In genomic region chr2:109128048-109128465, GRCh38 we compare ENCODE assay signal across 8 cellular contexts. TPM values are rescaled to one million over a fixed set of nuclear protein-coding genes. Genes with fewer than 3 reads are reported as not detected.
A peak's percentile ranks its signal among the peaks of the same experiment; 100 is the strongest.
DNase-seq lines count a peak whose midpoint lies in the region; ATAC-seq, FAIRE-seq and TF ChIP-seq lines count a peak whose summit lies in the region.

No MANE protein-coding gene starts in this region.

- peak; percentile 89 to 96 for TF ChIP-seq CTCF in endothelial cell of umbilical vein (IDR thresholded peaks at IDR 0.05; ENCODE audit: extremely low read depth in 1 of 2, insufficient read depth in 1 of 2, low read depth in 1 of 2, low read length in 2 of 2)

- H3K9me1 ChIP-seq in endothelial cell of umbilical vein (replicated peaks; ENCODE audit: control insufficient read depth, extremely low read depth, insufficient read depth, low read length), result no peaks in the 10 kb centered on the region

- H3K27ac ChIP-seq in endothelial cell of umbilical vein (ENCODE audit: insufficient read depth, low read depth, low read length) (peak overlapping the region; percentile 75), mesodermal cell (ENCODE audit: low read depth, low read length, severe bottlenecking) (no peak overlapping the region)

- peak overlapping the region; percentile 44 for H3K4me2 ChIP-seq in endothelial cell of umbilical vein (ENCODE audit: insufficient read depth, low read length)

- no peaks in the 10 kb centered on the region for H3K27me3 ChIP-seq in endothelial cell of umbilical vein (ENCODE audit: control insufficient read depth in 2 of 2, insufficient read depth in 2 of 2, low read length in 2 of 2)

- FAIRE-seq in endothelial cell of umbilical vein (lab: Jason Lieb, UNC), result peak; percentile 97

- H3K4me3 ChIP-seq in endothelial cell of umbilical vein (replicated peaks in 1 of 3; ENCODE audit: insufficient read depth in 1 of 3, low read depth in 1 of 3, low read length in 3 of 3) (peak overlapping the region; percentile 62 to 73 (median 69)), mesodermal cell (ENCODE audit: extremely low read depth, insufficient read depth, low read length, poor library complexity, severe bottlenecking) (peak overlapping the region; percentile 59)

- H3K9ac ChIP-seq in ES-I3 (ENCODE audit: low read depth, low read length), result peak overlapping the region; percentile 69
- peak overlapping the region; percentile 72 for H3K9ac ChIP-seq in endothelial cell of umbilical vein (replicated peaks; ENCODE audit: extremely low read depth, insufficient read depth, low read length)

- peak overlapping the region; percentile 84 for H2AFZ ChIP-seq in endothelial cell of umbilical vein (ENCODE audit: low read depth, low read length)

- dilution Hi-C loops in endothelial cell of umbilical vein (cut with MboI; ENCODE audit: extremely low pct_ligation_motif_present, low sequenced_read_pairs), result no loop called here

- H3K79me2 ChIP-seq in endothelial cell of umbilical vein (ENCODE audit: control insufficient read depth, insufficient read depth, low read length), result peaks cover 41% of the 10 kb centered on the region

- intact Hi-C loops in endothelial cell of umbilical vein (cut with micrococcal nuclease), result loop anchor here (1.0 to 2.0 kb wide), 7 partner anchors 85 to 382 kb away; no protein-coding TSS in a partner anchor

- BruUV-seq in endothelial cell of umbilical vein (replicated peaks; lab: Mats Ljungman, UMichigan), result no TSS peak

- no peak for TF ChIP-seq POLR2A in endothelial cell of umbilical vein (IDR thresholded peaks at IDR 0.05; ENCODE audit: low read depth, low read length)

- no peaks in the 10 kb centered on the region for H4K20me1 ChIP-seq in endothelial cell of umbilical vein (replicated peaks; ENCODE audit: control insufficient read depth, extremely low read depth, insufficient read depth, low read length)

- ATAC-seq in HG03460 (IDR thresholded peaks at IDR 0.05; ENCODE audit: unreplicated experiment), result peak; percentile 53
- ATAC-seq in GM21526 (IDR thresholded peaks at IDR 0.05; ENCODE audit: low FRiP score, unreplicated experiment), result no peak

- POLR2A ChIA-PET in endothelial cell of umbilical vein (lab: Charles Lee), result interaction anchor here (1.1 kb wide), 1 partner anchor 354 kb away, joined by 5 read pairs; no protein-coding TSS in a partner anchor

- CTCF ChIA-PET in endothelial cell of umbilical vein (lab: Charles Lee), result interaction anchor here (0.8 to 8.7 kb wide), 10 partner anchors 44 to 386 kb away, joined by 3 to 163 read pairs (median 8); no protein-coding TSS in a partner anchor

- H3K4me1 ChIP-seq in ES-I3 (ENCODE audit: insufficient read depth, low read length) (peaks cover 4% of the 10 kb centered on the region), endothelial cell of umbilical vein (ENCODE audit: control insufficient read depth, extremely low read depth, insufficient read depth, low read length) (peaks cover 12% of the 10 kb centered on the region), mesodermal cell (ENCODE audit: control insufficient read depth, insufficient read depth, low read length, poor library complexity, severe bottlenecking) (peaks cover 23% of the 10 kb centered on the region)

- 0 to 1% methylated on average over 42 to 43 of the region's 46 CpGs for WGBS in mesodermal cell (ENCODE audit: insufficient coverage in 2 of 2), 2 experiments

- H3K36me3 ChIP-seq in ES-I3 (ENCODE audit: insufficient read depth, low read length), result no peaks in the 10 kb centered on the region
- H3K36me3 ChIP-seq in endothelial cell of umbilical vein (ENCODE audit: control insufficient read depth in 2 of 2, extremely low read depth in 1 of 2, insufficient read depth in 2 of 2, low read length in 2 of 2), result no peaks in the 10 kb centered on the region
- no peaks in the 10 kb centered on the region for H3K36me3 ChIP-seq in mesodermal cell (ENCODE audit: control insufficient read depth, insufficient read depth, low read length)

- DNase-seq in NCI-H82 treated with DMSO at 0.1 percent for 48 hours (lab: John Stamatoyannopoulos, UW; ENCODE audit: unreplicated experiment) (peak; percentile 76), endothelial cell of umbilical vein (ENCODE audit: low read depth, low spot score) (peak; percentile 89)
- DNase-seq in activated CD8-positive, alpha-beta memory T cell treated with anti-CD3 and anti-CD28 coated beads, Interleukin-2, amount 50 U/mL, for 48 hours, result peak; percentile 86
- DNase-seq in stimulated activated CD8-positive, alpha-beta memory T cell treated with anti-CD3 and anti-CD28 coated beads, Interleukin-12 subunit alpha, Interleukin-12 subunit beta, amount 100 ng/mL, for 24 hours (ENCODE audit: extremely low read depth), result peak; percentile 31

- H3K9me3 ChIP-seq in ES-I3 (ENCODE audit: control insufficient read depth, insufficient read depth, low read length), result no peaks in the 10 kb centered on the region
- no peaks in the 10 kb centered on the region for H3K9me3 ChIP-seq in endothelial cell of umbilical vein (replicated peaks; ENCODE audit: control insufficient read depth, insufficient read depth, low read length)
- H3K9me3 ChIP-seq in mesodermal cell (ENCODE audit: control insufficient read depth, low read length), result no peaks in the 10 kb centered on the region

TF ChIP-seq in endothelial cell of umbilical vein, 7 proteins besides CTCF, POLR2A, EP300 and RAD21:
- TF ChIP-seq JUN (IDR thresholded peaks at IDR 0.05; ENCODE audit: borderline replicate concordance, insufficient read depth, insufficient read length, low read depth), result no peak
- TF ChIP-seq MYC (IDR thresholded peaks at IDR 0.05; ENCODE audit: low read depth, low read length), result no peak
- TF ChIP-seq GATA2 (IDR thresholded peaks at IDR 0.05; ENCODE audit: insufficient read depth, insufficient read length, low read depth, low read length), result no peak
- no peak for TF ChIP-seq MAX (IDR thresholded peaks at IDR 0.05; ENCODE audit: insufficient read depth, insufficient read length)
- no peak for TF ChIP-seq FOS (IDR thresholded peaks at IDR 0.05; ENCODE audit: borderline replicate concordance, insufficient read depth, low read length)
- TF ChIP-seq EZH2 (IDR thresholded peaks at IDR 0.05; ENCODE audit: borderline replicate concordance, low read depth, low read length, severe bottlenecking), result no peak
- peak; percentile 73 for TF ChIP-seq POLR2AphosphoS5 (IDR thresholded peaks at IDR 0.05; ENCODE audit: insufficient read depth, low read depth, low read length)
TF ChIP-seq in endothelial cell of umbilical vein: peak in this region for 1.

RNA-seq across cellular contexts. Expression of gene SH3RF3, which starts 0.9 kb away (rescaled TPM):
- 9.4 and 14.7 TPM in 2 replicates for total RNA-seq in endothelial cell of umbilical vein
- polyA plus RNA-seq in endothelial cell of umbilical vein, result 3.8 and 3.9 TPM in 2 replicates
- 3.7 and 3.9 TPM in 2 replicates for polyA plus RNA-seq in endothelial cell of umbilical vein (2011; cell fraction: cytosol; rRNA removed)
- polyA plus RNA-seq in endothelial cell of umbilical vein (2011; cell fraction: nucleus; rRNA removed), result 7.4 and 8.1 TPM in 2 replicates
- 12.5 and 15.9 TPM in 2 replicates for polyA plus RNA-seq in endothelial cell of umbilical vein (2012)
- 5.3 and 7.4 TPM in 2 replicates for polyA minus RNA-seq in endothelial cell of umbilical vein
- 1.6 TPM for polyA minus RNA-seq in endothelial cell of umbilical vein (2011; cell fraction: cytosol; rRNA and poly(A)+ RNA removed)
- 8.6 and 16.6 TPM in 2 replicates for polyA minus RNA-seq in endothelial cell of umbilical vein (2011; cell fraction: nucleus; rRNA and poly(A)+ RNA removed)
- polyA plus RNA-seq in mesodermal cell (2013, experiment 1 of 2), result 2.9 TPM
- 2.6 TPM for polyA plus RNA-seq in mesodermal cell (2013, experiment 2 of 2)

Comparison
In these comparisons a context has a peak if more than half of its experiments do, and no peak if none do; other contexts are left out.
1. DNase-seq: peak in every context shown above with its lines; median percentile 89 in endothelial cell of umbilical vein; 86 in activated CD8-positive, alpha-beta memory T cell treated with anti-CD3 and anti-CD28 coated beads, Interleukin-2, amount 50 U/mL, for 48 hours; 76 in NCI-H82 treated with DMSO at 0.1 percent for 48 hours; 31 in stimulated activated CD8-positive, alpha-beta memory T cell treated with anti-CD3 and anti-CD28 coated beads, Interleukin-12 subunit alpha, Interleukin-12 subunit beta, amount 100 ng/mL, for 24 hours.